In genomic region chr17:62916684-62917571, GRCh38 we compare ENCODE assay signal across 1 cellular context.
TF ChIP-seq lines count a peak whose summit lies in the region.

No MANE protein-coding gene starts in this region.

TF ChIP-seq in K562, 482 proteins besides CTCF, POLR2A, EP300 and RAD21 (continued from another document and continues in another):
- TF ChIP-seq MEIS2 (IDR thresholded peaks at IDR 0.05; ENCODE audit: partially characterized antibody) (peak; percentile 71), ZNF277 (CRISPR knock-in tag; IDR thresholded peaks at IDR 0.05; ENCODE audit: borderline replicate concordance) (no peak), TEAD1 (CRISPR knock-in tag; IDR thresholded peaks at IDR 0.05) (0 out of 4 replicates have a peak, but pooled peaks of 1 of the 2 experiments have one; percentile 35), TAL1 (IDR thresholded peaks at IDR 0.05) (peak; percentile 57), KDM1A (IDR thresholded peaks at IDR 0.05) (0 out of 4 replicates have a peak, but pooled peaks have one; percentile 18 to 35), XRCC5 (IDR thresholded peaks at IDR 0.05; ENCODE audit: low read depth, low read length) (no peak), ERF (CRISPR knock-in tag; IDR thresholded peaks at IDR 0.05) (no peak), CEBPB (tag; IDR thresholded peaks at IDR 0.05) (peak; percentile 94), CTBP1 (IDR thresholded peaks at IDR 0.05; ENCODE audit: borderline replicate concordance) (peak; percentile 36; the same call in 1 of the 2 replicates), BCLAF1 (IDR thresholded peaks at IDR 0.05; ENCODE audit: borderline replicate concordance in 1 of 2, control insufficient read depth in 1 of 2, low read depth in 2 of 2, low read length in 1 of 2) (no peak), CBFA2T2 (conservative IDR thresholded peaks at IDR 0.05) (peak; percentile 60), TCF3 (CRISPR knock-in tag; IDR thresholded peaks at IDR 0.05) (peak; percentile 46), ZNF133 (CRISPR knock-in tag; IDR thresholded peaks at IDR 0.05) (no peak), HIVEP1 (CRISPR knock-in tag; IDR thresholded peaks at IDR 0.05) (no peak), SIX5 (IDR thresholded peaks at IDR 0.05; ENCODE audit: borderline replicate concordance in 1 of 2, insufficient read depth in 1 of 2, low read depth in 1 of 2, low read length in 2 of 2) (no peak), RCOR1 (IDR thresholded peaks at IDR 0.05; ENCODE audit: borderline replicate concordance in 1 of 2, low read depth in 2 of 2, low read length in 2 of 2) (peak in 1 of 2 experiments; percentile 49; a peak in 1 of 4 replicates), MCM5 (IDR thresholded peaks at IDR 0.05; ENCODE audit: low read depth) (no peak), CEBPZ (IDR thresholded peaks at IDR 0.05; ENCODE audit: borderline replicate concordance, low read depth, low read length) (no peak), ZNF232 (CRISPR knock-in tag; IDR thresholded peaks at IDR 0.05) (no peak), PML (IDR thresholded peaks at IDR 0.05; ENCODE audit: low read length) (no peak), CREB1 (IDR thresholded peaks at IDR 0.05) (no peak), CREB1 (CRISPR knock-in tag; IDR thresholded peaks at IDR 0.05) (no peak), TOE1 (IDR thresholded peaks at IDR 0.05; ENCODE audit: borderline replicate concordance) (no peak), TOE1 (CRISPR knock-in tag; IDR thresholded peaks at IDR 0.05; ENCODE audit: borderline replicate concordance, low read depth) (no peak), ZZZ3 (IDR thresholded peaks at IDR 0.05) (no peak), SMAD2 (IDR thresholded peaks at IDR 0.05; ENCODE audit: low read depth, low read length) (no peak), FOXK2 (conservative IDR thresholded peaks at IDR 0.05 in 1 of 2, IDR thresholded peaks at IDR 0.05 in 1 of 2; ENCODE audit: low read depth in 2 of 2) (no peak), FOXJ3 (CRISPR knock-in tag; IDR thresholded peaks at IDR 0.05) (no peak), ZNF76 (CRISPR knock-in tag; IDR thresholded peaks at IDR 0.05; ENCODE audit: borderline replicate concordance) (no peak), GMEB1 (CRISPR knock-in tag; IDR thresholded peaks at IDR 0.05) (no peak), BCOR (IDR thresholded peaks at IDR 0.05) (no peak), ZNF764 (CRISPR knock-in tag; IDR thresholded peaks at IDR 0.05; ENCODE audit: low read depth) (no peak), SREBF2 (CRISPR knock-in tag; IDR thresholded peaks at IDR 0.05) (no peak), BRCA1 (IDR thresholded peaks at IDR 0.05) (no peak), BRCA1 (CRISPR knock-in tag; IDR thresholded peaks at IDR 0.05) (no peak), ADNP (tag; IDR thresholded peaks at IDR 0.05) (0 out of 2 replicates have a peak, but pooled peaks have one; percentile 13), TAF7 (tag; IDR thresholded peaks at IDR 0.05) (no peak), TEAD4 (IDR thresholded peaks at IDR 0.05; ENCODE audit: low read length) (0 out of 2 replicates have a peak, but pooled peaks have one; percentile 46), TEAD4 (CRISPR knock-in tag; IDR thresholded peaks at IDR 0.05; ENCODE audit: borderline replicate concordance) (no peak), PBX2 (CRISPR knock-in tag; IDR thresholded peaks at IDR 0.05; ENCODE audit: low read depth) (no peak), PBX2 (tag; conservative IDR thresholded peaks at IDR 0.05; ENCODE audit: low read depth) (peak; percentile 79), ILK (tag; IDR thresholded peaks at IDR 0.05; ENCODE audit: borderline replicate concordance, low read depth) (no peak), GTF3C2 (IDR thresholded peaks at IDR 0.05; ENCODE audit: borderline replicate concordance, extremely low read depth, insufficient read length) (no peak), POLR2G (IDR thresholded peaks at IDR 0.05; ENCODE audit: low read depth, low read length) (no peak), HMG20A (CRISPR knock-in tag; conservative IDR thresholded peaks at IDR 0.05) (no peak), TCFL5 (CRISPR knock-in tag; conservative IDR thresholded peaks at IDR 0.05) (no peak)
